1 cellular context compared by ENCODE assay signal in genomic region chr14:103104654-103105511, GRCh38.
A peak's percentile ranks its signal among the peaks of the same experiment; 100 is the strongest.
TF ChIP-seq lines count a peak whose summit lies in the region.

No MANE protein-coding gene starts in this region.

TF ChIP-seq in HEK293, 187 proteins besides CTCF, POLR2A, EP300 and RAD21 (continued from another document and continues in another):
- TF ChIP-seq, protein P1, sequence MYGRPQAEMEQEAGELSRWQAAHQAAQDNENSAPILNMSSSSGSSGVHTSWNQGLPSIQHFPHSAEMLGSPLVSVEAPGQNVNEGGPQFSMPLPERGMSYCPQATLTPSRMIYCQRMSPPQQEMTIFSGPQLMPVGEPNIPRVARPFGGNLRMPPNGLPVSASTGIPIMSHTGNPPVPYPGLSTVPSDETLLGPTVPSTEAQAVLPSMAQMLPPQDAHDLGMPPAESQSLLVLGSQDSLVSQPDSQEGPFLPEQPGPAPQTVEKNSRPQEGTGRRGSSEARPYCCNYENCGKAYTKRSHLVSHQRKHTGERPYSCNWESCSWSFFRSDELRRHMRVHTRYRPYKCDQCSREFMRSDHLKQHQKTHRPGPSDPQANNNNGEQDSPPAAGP (tag by site-specific recombination; IDR thresholded peaks at IDR 0.05), result peak; percentile 93; the same call in 1 of the 2 replicates
- TF ChIP-seq ZNF48 (tag by site-specific recombination; IDR thresholded peaks at IDR 0.05), result no peak
- TF ChIP-seq, protein P2, sequence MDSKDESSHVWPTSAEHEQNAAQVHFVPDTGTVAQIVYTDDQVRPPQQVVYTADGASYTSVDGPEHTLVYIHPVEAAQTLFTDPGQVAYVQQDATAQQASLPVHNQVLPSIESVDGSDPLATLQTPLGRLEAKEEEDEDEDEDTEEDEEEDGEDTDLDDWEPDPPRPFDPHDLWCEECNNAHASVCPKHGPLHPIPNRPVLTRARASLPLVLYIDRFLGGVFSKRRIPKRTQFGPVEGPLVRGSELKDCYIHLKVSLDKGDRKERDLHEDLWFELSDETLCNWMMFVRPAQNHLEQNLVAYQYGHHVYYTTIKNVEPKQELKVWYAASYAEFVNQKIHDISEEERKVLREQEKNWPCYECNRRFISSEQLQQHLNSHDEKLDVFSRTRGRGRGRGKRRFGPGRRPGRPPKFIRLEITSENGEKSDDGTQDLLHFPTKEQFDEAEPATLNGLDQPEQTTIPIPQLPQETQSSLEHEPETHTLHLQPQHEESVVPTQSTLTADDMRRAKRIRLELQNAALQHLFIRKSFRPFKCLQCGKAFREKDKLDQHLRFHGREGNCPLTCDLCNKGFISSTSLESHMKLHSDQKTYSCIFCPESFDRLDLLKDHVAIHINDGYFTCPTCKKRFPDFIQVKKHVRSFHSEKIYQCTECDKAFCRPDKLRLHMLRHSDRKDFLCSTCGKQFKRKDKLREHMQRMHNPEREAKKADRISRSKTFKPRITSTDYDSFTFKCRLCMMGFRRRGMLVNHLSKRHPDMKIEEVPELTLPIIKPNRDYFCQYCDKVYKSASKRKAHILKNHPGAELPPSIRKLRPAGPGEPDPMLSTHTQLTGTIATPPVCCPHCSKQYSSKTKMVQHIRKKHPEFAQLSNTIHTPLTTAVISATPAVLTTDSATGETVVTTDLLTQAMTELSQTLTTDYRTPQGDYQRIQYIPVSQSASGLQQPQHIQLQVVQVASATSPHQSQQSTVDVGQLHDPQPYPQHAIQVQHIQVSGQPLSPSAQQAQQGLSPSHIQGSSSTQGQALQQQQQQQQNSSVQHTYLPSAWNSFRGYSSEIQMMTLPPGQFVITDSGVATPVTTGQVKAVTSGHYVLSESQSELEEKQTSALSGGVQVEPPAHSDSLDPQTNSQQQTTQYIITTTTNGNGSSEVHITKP (tag by site-specific recombination; IDR thresholded peaks at IDR 0.05), result peak; percentile 55
- 0 out of 2 replicates have a peak, but pooled peaks have one; percentile 62 for TF ChIP-seq ZNF658 (tag by site-specific recombination; IDR thresholded peaks at IDR 0.05)
- no peak for TF ChIP-seq REST (tag by site-specific recombination; IDR thresholded peaks at IDR 0.05)
- TF ChIP-seq ZSCAN18 (tag by site-specific recombination; IDR thresholded peaks at IDR 0.05), result peak; percentile 96
- TF ChIP-seq HOXD13 (CRISPR knock-in tag; IDR thresholded peaks at IDR 0.05; ENCODE audit: borderline replicate concordance), result no peak
- TF ChIP-seq ZBTB17 (tag by site-specific recombination; IDR thresholded peaks at IDR 0.05), result peak; percentile 90
- TF ChIP-seq ZNF580 (tag by site-specific recombination; IDR thresholded peaks at IDR 0.05), result peak; percentile 80
- TF ChIP-seq, protein P3, sequence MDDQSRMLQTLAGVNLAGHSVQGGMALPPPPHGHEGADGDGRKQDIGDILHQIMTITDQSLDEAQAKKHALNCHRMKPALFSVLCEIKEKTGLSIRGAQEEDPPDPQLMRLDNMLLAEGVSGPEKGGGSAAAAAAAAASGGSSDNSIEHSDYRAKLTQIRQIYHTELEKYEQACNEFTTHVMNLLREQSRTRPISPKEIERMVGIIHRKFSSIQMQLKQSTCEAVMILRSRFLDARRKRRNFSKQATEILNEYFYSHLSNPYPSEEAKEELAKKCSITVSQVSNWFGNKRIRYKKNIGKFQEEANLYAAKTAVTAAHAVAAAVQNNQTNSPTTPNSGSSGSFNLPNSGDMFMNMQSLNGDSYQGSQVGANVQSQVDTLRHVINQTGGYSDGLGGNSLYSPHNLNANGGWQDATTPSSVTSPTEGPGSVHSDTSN (CRISPR knock-in tag; IDR thresholded peaks at IDR 0.05), result no peak
- no peak for TF ChIP-seq ZNF529 (tag by site-specific recombination; IDR thresholded peaks at IDR 0.05; ENCODE audit: insufficient replicate concordance)
- no peak for TF ChIP-seq GLI2 (tag by site-specific recombination; IDR thresholded peaks at IDR 0.05; ENCODE audit: borderline replicate concordance, low read depth)
- no peak for TF ChIP-seq ZNF585B (tag by site-specific recombination; IDR thresholded peaks at IDR 0.05)
- TF ChIP-seq ZNF248 (tag by site-specific recombination; IDR thresholded peaks at IDR 0.05), result peak; percentile 75; the same call in 1 of the 2 replicates
- no peak for TF ChIP-seq ZNF214 (tag by site-specific recombination; IDR thresholded peaks at IDR 0.05; ENCODE audit: borderline replicate concordance)
- peak; percentile 94 for TF ChIP-seq ZNF501 (tag by site-specific recombination; IDR thresholded peaks at IDR 0.05)
- TF ChIP-seq ZNF311 (tag by site-specific recombination; IDR thresholded peaks at IDR 0.05; ENCODE audit: borderline replicate concordance), result 0 out of 2 replicates have a peak, but pooled peaks have one; percentile 64
- TF ChIP-seq ZBTB11 (tag by site-specific recombination; conservative IDR thresholded peaks at IDR 0.05; ENCODE audit: low read depth), result no peak
- TF ChIP-seq ZNF132 (tag by site-specific recombination; IDR thresholded peaks at IDR 0.05; ENCODE audit: borderline replicate concordance), result no peak
- peak; percentile 29; the same call in 1 of the 2 replicates for TF ChIP-seq ZNF610 (tag by site-specific recombination; IDR thresholded peaks at IDR 0.05; ENCODE audit: borderline replicate concordance)
- no peak for TF ChIP-seq ZNF426 (tag by site-specific recombination; IDR thresholded peaks at IDR 0.05)
- no peak for TF ChIP-seq ZNF19 (tag by site-specific recombination; IDR thresholded peaks at IDR 0.05; ENCODE audit: low read depth)
- TF ChIP-seq ZNF138 (tag by site-specific recombination; IDR thresholded peaks at IDR 0.05; ENCODE audit: borderline replicate concordance), result no peak
- 0 out of 2 replicates have a peak, but pooled peaks have one; percentile 89 for TF ChIP-seq REPIN1 (tag by site-specific recombination; IDR thresholded peaks at IDR 0.05; ENCODE audit: low read depth)
- TF ChIP-seq ZNF175 (tag by site-specific recombination; IDR thresholded peaks at IDR 0.05), result no peak; the same call in 1 of the 2 replicates
- no peak for TF ChIP-seq ZBTB21 (tag by site-specific recombination; IDR thresholded peaks at IDR 0.05)
- peak; percentile 87 for TF ChIP-seq ZNF488 (tag by site-specific recombination; IDR thresholded peaks at IDR 0.05)
- TF ChIP-seq, protein P4, sequence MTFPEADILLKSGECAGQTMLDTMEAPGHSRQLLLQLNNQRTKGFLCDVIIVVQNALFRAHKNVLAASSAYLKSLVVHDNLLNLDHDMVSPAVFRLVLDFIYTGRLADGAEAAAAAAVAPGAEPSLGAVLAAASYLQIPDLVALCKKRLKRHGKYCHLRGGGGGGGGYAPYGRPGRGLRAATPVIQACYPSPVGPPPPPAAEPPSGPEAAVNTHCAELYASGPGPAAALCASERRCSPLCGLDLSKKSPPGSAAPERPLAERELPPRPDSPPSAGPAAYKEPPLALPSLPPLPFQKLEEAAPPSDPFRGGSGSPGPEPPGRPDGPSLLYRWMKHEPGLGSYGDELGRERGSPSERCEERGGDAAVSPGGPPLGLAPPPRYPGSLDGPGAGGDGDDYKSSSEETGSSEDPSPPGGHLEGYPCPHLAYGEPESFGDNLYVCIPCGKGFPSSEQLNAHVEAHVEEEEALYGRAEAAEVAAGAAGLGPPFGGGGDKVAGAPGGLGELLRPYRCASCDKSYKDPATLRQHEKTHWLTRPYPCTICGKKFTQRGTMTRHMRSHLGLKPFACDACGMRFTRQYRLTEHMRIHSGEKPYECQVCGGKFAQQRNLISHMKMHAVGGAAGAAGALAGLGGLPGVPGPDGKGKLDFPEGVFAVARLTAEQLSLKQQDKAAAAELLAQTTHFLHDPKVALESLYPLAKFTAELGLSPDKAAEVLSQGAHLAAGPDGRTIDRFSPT (tag by site-specific recombination; IDR thresholded peaks at IDR 0.05), result peak; percentile 78; the same call in 1 of the 2 replicates
- TF ChIP-seq PATZ1 (tag by site-specific recombination; IDR thresholded peaks at IDR 0.05), result peak; percentile 98
- no peak for TF ChIP-seq ZNF274 (IDR thresholded peaks at IDR 0.05; ENCODE audit: low read length)
- no peak for TF ChIP-seq ZNF274 (tag by site-specific recombination; IDR thresholded peaks at IDR 0.05; ENCODE audit: borderline replicate concordance)
- no peak for TF ChIP-seq AEBP2 (tag by site-specific recombination; IDR thresholded peaks at IDR 0.05; ENCODE audit: borderline replicate concordance)
- peak; percentile 99 for TF ChIP-seq GLI4 (tag by site-specific recombination; IDR thresholded peaks at IDR 0.05)
